In the genomic region with DNA sequence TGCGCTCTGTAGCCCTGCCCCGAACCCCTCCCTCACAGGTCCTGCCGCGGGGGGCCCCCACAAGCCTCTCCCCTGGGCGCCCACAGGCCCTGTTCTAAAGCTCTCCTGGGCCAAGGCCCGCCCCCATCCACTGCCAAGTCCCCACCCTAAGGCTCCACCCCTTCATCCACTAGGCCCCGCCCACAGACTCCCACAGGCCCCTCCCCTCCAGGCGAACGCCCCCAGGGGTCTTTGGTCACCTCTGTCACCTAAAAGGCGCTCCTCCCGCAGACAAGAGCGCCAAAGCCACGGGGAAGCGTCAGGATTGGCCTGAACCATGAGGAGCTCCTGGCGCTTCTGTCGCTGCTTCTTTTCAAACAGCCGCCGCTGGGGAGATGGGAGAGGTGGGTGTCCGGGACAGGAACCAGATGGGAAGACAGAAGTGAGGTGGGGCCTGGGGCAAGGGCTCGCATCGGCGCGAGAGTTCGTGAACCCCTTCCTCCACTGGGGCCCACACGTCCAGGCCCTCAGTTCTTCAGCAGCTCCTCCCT, we compare ENCODE assay signal across 1 cellular context.
TF ChIP-seq lines count a peak whose summit lies in the region.

No MANE protein-coding gene starts in this region.

TF ChIP-seq in GM12878, 131 proteins besides CTCF, POLR2A, EP300 and RAD21:
- TF ChIP-seq SMAD5 (IDR thresholded peaks at IDR 0.05; ENCODE audit: low read depth) (no peak), POLR2AphosphoS5 (IDR thresholded peaks at IDR 0.05; ENCODE audit: low read length) (no peak), CHD1 (IDR thresholded peaks at IDR 0.05; ENCODE audit: low read depth, low read length) (no peak), MEF2A (IDR thresholded peaks at IDR 0.05; ENCODE audit: insufficient read depth, low read depth, low read length) (no peak), HDGF (IDR thresholded peaks at IDR 0.05) (peak; percentile 46; the same call in 1 of the 2 replicates), MEF2B (IDR thresholded peaks at IDR 0.05; ENCODE audit: partially characterized antibody, poor library complexity, severe bottlenecking) (peak; percentile 53), EGR1 (IDR thresholded peaks at IDR 0.05; ENCODE audit: borderline replicate concordance in 1 of 2, low read depth in 2 of 2, low read length in 2 of 2) (0 out of 3 replicates have a peak, but pooled peaks of 1 of the 2 experiments have one; percentile 32)
